Comparison of ENCODE assay signal across 12 cellular contexts in genomic region chr1:58813801-58814200, GRCh38. TPM values are rescaled to one million over a fixed set of nuclear protein-coding genes. Genes with fewer than 3 reads are reported as not detected.
DNase-seq lines count a peak whose midpoint lies in the region; ATAC-seq and TF ChIP-seq lines count a peak whose summit lies in the region.
"Had no signal": no experiment of that assay in that cellular context is flagged by ENCODE, and none has a peak within 500 bp of the region (broad histone marks: within the 10 kb centered on the region; RNA-seq: fewer than 3 reads in every experiment).

No MANE protein-coding gene starts in this region.

- H3F3A ChIP-seq in PC-9 (ENCODE audit: insufficient read depth, low read depth) = peaks cover 67% of the 10 kb centered on the region

- ATAC-seq in CD8-positive, alpha-beta T cell = no peak
- no peak for ATAC-seq in HG03378 (IDR thresholded peaks at IDR 0.05; ENCODE audit: unreplicated experiment)
- no peak for ATAC-seq in GM21360 (IDR thresholded peaks at IDR 0.05; ENCODE audit: unreplicated experiment)
- ATAC-seq in WTC11 = no peak
- no peak for ATAC-seq in GM19467 (IDR thresholded peaks at IDR 0.05; ENCODE audit: unreplicated experiment)

- H2AFZ ChIP-seq in PC-9 = no peak overlapping the region
- H2AFZ ChIP-seq in hepatocyte = no peak overlapping the region

- no peaks in the 10 kb centered on the region for H3K36me3 ChIP-seq in CD8-positive, alpha-beta T cell (ENCODE audit: insufficient read depth, low read length)
- no peaks in the 10 kb centered on the region for H3K36me3 ChIP-seq in PC-9 (ENCODE audit: low read depth)
- no peaks in the 10 kb centered on the region for H3K36me3 ChIP-seq in hepatocyte (replicated peaks; ENCODE audit: insufficient read depth, low read depth)
- H3K36me3 ChIP-seq in prostate gland = no peaks in the 10 kb centered on the region

- no peak for DNase-seq in CD8-positive, alpha-beta T cell
- DNase-seq in PC-9 (peak in 1 of 2 experiments; percentile 70), hepatocyte (ENCODE audit: low spot score) (no peak), prostate gland (ENCODE audit: low spot score) (no peak), WTC11 (ENCODE audit: low spot score) (no peak)
- DNase-seq: activated gamma-delta T cell; effector CD8-positive, alpha-beta T cell; NCI-H526; T1000 had no signal

- H4K20me1 ChIP-seq in PC-9 (ENCODE audit: insufficient read depth) (no peaks in the 10 kb centered on the region), hepatocyte (ENCODE audit: insufficient read depth, poor library complexity, severe bottlenecking) (no peaks in the 10 kb centered on the region)

- peaks cover 53% of the 10 kb centered on the region for H3K4me1 Mint-ChIP-seq in CD8-positive, alpha-beta T cell (ENCODE audit: low read depth)
- peaks cover 40% of the 10 kb centered on the region for H3K4me1 Mint-ChIP-seq in WTC11

- TF ChIP-seq CTCF in CD8-positive, alpha-beta T cell (IDR thresholded peaks at IDR 0.05) = no peak
- TF ChIP-seq CTCF in PC-9 (conservative IDR thresholded peaks at IDR 0.05) = no peak; the same call in 1 of the 2 replicates
- TF ChIP-seq CTCF in hepatocyte (IDR thresholded peaks at IDR 0.05; ENCODE audit: poor library complexity) = no peak
- no peak for TF ChIP-seq CTCF in prostate gland (IDR thresholded peaks at IDR 0.05)
- no peak for TF ChIP-seq CTCF in WTC11 (IDR thresholded peaks at IDR 0.05)

- BruUV-seq in PC-9 (replicated peaks; lab: Mats Ljungman, UMichigan) = no TSS peak

- H3K36me3 Mint-ChIP-seq in CD8-positive, alpha-beta T cell = peaks cover 2% of the 10 kb centered on the region
- H3K36me3 Mint-ChIP-seq in WTC11 = no peaks in the 10 kb centered on the region

- intact Hi-C loops in CD8-positive, alpha-beta T cell (cut with DNase I, micrococcal nuclease) = no loop called here
- intact Hi-C loops in PC-9 (cut with micrococcal nuclease; ENCODE audit: unreplicated experiment) (loop anchor here (1.0 to 10.0 kb wide), 2 partner anchors 211 to 326 kb away; no protein-coding TSS in a partner anchor), prostate gland (cut with DNase I) (loop anchor here (10.0 kb wide), 1 partner anchor 331 kb away; no protein-coding TSS in a partner anchor)

- H3K4me1 ChIP-seq in CD8-positive, alpha-beta T cell (ENCODE audit: insufficient read depth, low read length) = peaks cover 36% of the 10 kb centered on the region
- peaks cover 62% of the 10 kb centered on the region for H3K4me1 ChIP-seq in PC-9 (replicated peaks; ENCODE audit: insufficient read depth)
- H3K4me1 ChIP-seq in hepatocyte (ENCODE audit: insufficient read depth) = peaks cover 47% of the 10 kb centered on the region
- peaks cover 19% of the 10 kb centered on the region for H3K4me1 ChIP-seq in prostate gland (replicated peaks)

- CTCF ChIA-PET in CD8-positive, alpha-beta T cell (lab: Charles Lee) = no interaction called here
- CTCF ChIA-PET in PC-9 (lab: Charles Lee) = interaction anchor here (1.6 kb wide), 1 partner anchor 29 kb away, joined by 8 read pairs; no protein-coding TSS in a partner anchor
- CTCF ChIA-PET in WTC11 (lab: Charles Lee) = interaction anchor here (0.6 to 1.5 kb wide), 4 partner anchors 11 to 886 kb away, joined by 3 to 7 read pairs (median 5); partner anchors contain the start of gene JUN

- TF ChIP-seq POLR2A in prostate gland (IDR thresholded peaks at IDR 0.05) = no peak

- POLR2A ChIA-PET in CD8-positive, alpha-beta T cell (lab: Charles Lee) = interaction anchor here (0.6 to 1.1 kb wide), 2 partner anchors 72 to 310 kb away, joined by 3 read pairs; no protein-coding TSS in a partner anchor
- POLR2A ChIA-PET in PC-9 (lab: Charles Lee; ENCODE audit: unreplicated experiment) (interaction anchor here (0.5 to 1.6 kb wide), 13 partner anchors 9 to 1106 kb away, joined by 3 to 31 read pairs (median 7); partner anchors contain the start of gene JUN), WTC11 (lab: Charles Lee) (interaction anchor here (0.6 to 1.2 kb wide), 4 partner anchors 15 to 483 kb away, joined by 3 to 5 read pairs (median 4); partner anchors contain the start of genes FGGY and JUN)

- peak overlapping the region; percentile 76 for H3K27ac Mint-ChIP-seq in CD8-positive, alpha-beta T cell
- no peak overlapping the region for H3K27ac Mint-ChIP-seq in WTC11

- H3K9me2 ChIP-seq in PC-9 (ENCODE audit: insufficient read depth) (no peaks in the 10 kb centered on the region), hepatocyte (replicated peaks; ENCODE audit: insufficient read depth) (no peaks in the 10 kb centered on the region)

- WGBS in hepatocyte (ENCODE audit: low lambda C conversion rate, missing lambda C conversion rate) = 71% methylated on average over 7 of the region's 7 CpGs
- WGBS in prostate gland = 54% methylated on average over 7 of the region's 7 CpGs

- H3K27ac ChIP-seq in CD8-positive, alpha-beta T cell (ENCODE audit: low read depth, low read length) = peak overlapping the region; percentile 5
- peak overlapping the region; percentile 99 for H3K27ac ChIP-seq in PC-9
- peak overlapping the region; percentile 94 for H3K27ac ChIP-seq in hepatocyte
- H3K27ac ChIP-seq in prostate gland = peak overlapping the region; percentile 90 to 93

- H3K4me2 ChIP-seq in PC-9 (peak overlapping the region; percentile 93), hepatocyte (peak overlapping the region; percentile 83)

- no peaks in the 10 kb centered on the region for H3K9me3 ChIP-seq in CD8-positive, alpha-beta T cell (ENCODE audit: low read length)
- peaks cover 7% of the 10 kb centered on the region; the same call in 1 of the 2 replicates for H3K9me3 ChIP-seq in PC-9 (ENCODE audit: insufficient read depth, low read depth)
- H3K9me3 ChIP-seq in hepatocyte (ENCODE audit: low read depth) = no peaks in the 10 kb centered on the region
- H3K9me3 ChIP-seq in prostate gland = no peaks in the 10 kb centered on the region

- no peak overlapping the region for H3K4me3 ChIP-seq in CD8-positive, alpha-beta T cell (ENCODE audit: low read depth, low read length)
- peak overlapping the region; percentile 83 for H3K4me3 ChIP-seq in PC-9
- H3K4me3 ChIP-seq in hepatocyte = no peak overlapping the region
- H3K4me3 ChIP-seq in prostate gland = peak overlapping the region in 1 of 2 donors; percentile 49

- H3K9me3 Mint-ChIP-seq in CD8-positive, alpha-beta T cell = no peaks in the 10 kb centered on the region
- no peaks in the 10 kb centered on the region for H3K9me3 Mint-ChIP-seq in WTC11

- H3K27me3 Mint-ChIP-seq in CD8-positive, alpha-beta T cell (ENCODE audit: low read depth) = no peaks in the 10 kb centered on the region
- H3K27me3 Mint-ChIP-seq in WTC11 (ENCODE audit: low read depth) = peaks cover 26% of the 10 kb centered on the region

- H3K79me2 ChIP-seq in PC-9 (ENCODE audit: low read depth) (peaks cover 9% of the 10 kb centered on the region; the same call in 1 of the 2 replicates), hepatocyte (no peaks in the 10 kb centered on the region)

- H3K27me3 ChIP-seq in CD8-positive, alpha-beta T cell (ENCODE audit: insufficient read depth, low read length) = no peaks in the 10 kb centered on the region
- H3K27me3 ChIP-seq in PC-9 (ENCODE audit: insufficient read depth, low read depth) (no peaks in the 10 kb centered on the region), hepatocyte (no peaks in the 10 kb centered on the region), prostate gland (replicated peaks; ENCODE audit: insufficient read depth) (no peaks in the 10 kb centered on the region)

- H3K4me3 Mint-ChIP-seq in CD8-positive, alpha-beta T cell = peak overlapping the region; percentile 30
- no peak overlapping the region for H3K4me3 Mint-ChIP-seq in WTC11

TF ChIP-seq in WTC11, 78 proteins besides CTCF, POLR2A, EP300 and RAD21:
- no peak for TF ChIP-seq ZNF532 (CRISPR knock-in tag; IDR thresholded peaks at IDR 0.05; ENCODE audit: borderline replicate concordance)
- TF ChIP-seq CDX4 (CRISPR knock-in tag; IDR thresholded peaks at IDR 0.05; ENCODE audit: borderline replicate concordance) = no peak

RNA-seq across cellular contexts. Expression of gene JUN, which starts 30.0 kb away (rescaled TPM):
- total RNA-seq in CD8-positive, alpha-beta T cell = 100 to 1,000 TPM; 595 to 598 TPM
- total RNA-seq in PC-9 (2021) (74.7 and 93.7 TPM in 2 replicates), hepatocyte (289 and 351 TPM in 2 replicates), prostate gland (100 to 1,000 TPM; 154 to 303 TPM), WTC11 (2021) (15.9 to 22.1 TPM (median 21.4 TPM) in 3 replicates)
- polyA plus RNA-seq in hepatocyte = 170 and 189 TPM in 2 replicates

Comparison
In these comparisons a context has a peak if more than half of its experiments do, and no peak if none do; other contexts are left out.
1. H3K27ac ChIP-seq: peak in every context shown above with its lines; median percentile 99 in PC-9; 94 in hepatocyte; 92 in prostate gland; 5 in CD8-positive, alpha-beta T cell.
2. intact Hi-C loops: an anchor here in PC-9 (1.0 to 10.0 kb wide) and prostate gland (10.0 kb wide); none called in CD8-positive, alpha-beta T cell.